Comparison of ENCODE assay signal across 14 cellular contexts in genomic region chr7:94129443-94130140, GRCh38.
DNase-seq lines count a peak whose midpoint lies in the region; ATAC-seq and TF ChIP-seq lines count a peak whose summit lies in the region.
"Had no signal": no experiment of that assay in that cellular context is flagged by ENCODE, and none has a peak within 500 bp of the region (broad histone marks: within the 10 kb centered on the region; RNA-seq: fewer than 3 reads in every experiment).

No MANE protein-coding gene starts in this region.

- H3K9me3 ChIP-seq in hepatocyte (ENCODE audit: low read depth), result no peaks in the 10 kb centered on the region
- H3K9me3 ChIP-seq: heart right ventricle had no signal

- DNase-seq in HFF-Myc (ENCODE audit: extremely low read depth, low read depth) (peak; percentile 71), astrocyte of the hippocampus (ENCODE audit: low read depth, low spot score) (peak; percentile 50), hepatocyte (ENCODE audit: low spot score) (peak; percentile 30), HEK293T (ENCODE audit: extremely low spot score) (no peak), DMS79 (lab: John Stamatoyannopoulos, UW) (no peak)
- DNase-seq: activated CD8-positive, alpha-beta memory T cell treated with anti-CD3 and anti-CD28 coated beads for 24 hours; heart right ventricle; naive B cell; NCI-H446 treated with DMSO at 0.1 percent for 48 hours; stimulated activated naive CD4-positive, alpha-beta T cell treated with Interleukin-2 at 50 U/mL for 16 hours; T-cell had no signal

- H4K20me1 ChIP-seq in hepatocyte (ENCODE audit: insufficient read depth, poor library complexity, severe bottlenecking), result no peaks in the 10 kb centered on the region

- H3K4me2 ChIP-seq in hepatocyte, result peak overlapping the region; percentile 5

- H3K27me3 ChIP-seq in ACC112 (ENCODE audit: insufficient read depth, low read length) (no peaks in the 10 kb centered on the region), hepatocyte (no peaks in the 10 kb centered on the region)
- H3K27me3 ChIP-seq: heart right ventricle had no signal

- H3K27ac ChIP-seq in ACC112 (ENCODE audit: low read depth, low read length), result peak overlapping the region; percentile 69
- H3K27ac ChIP-seq in hepatocyte, result peak overlapping the region; percentile 7
- H3K27ac ChIP-seq: heart right ventricle had no signal

- no peaks in the 10 kb centered on the region for H3K9me2 ChIP-seq in hepatocyte (replicated peaks; ENCODE audit: insufficient read depth)

- TF ChIP-seq CTCF in HFF-Myc (IDR thresholded peaks at IDR 0.05; ENCODE audit: low read depth, low read length, missing control alignments) (no peak), hepatocyte (IDR thresholded peaks at IDR 0.05; ENCODE audit: poor library complexity) (no peak)

- H3K4me1 ChIP-seq in ACC112 (ENCODE audit: control insufficient read depth, insufficient read depth, low read length, unreplicated experiment), result peaks cover 26% of the 10 kb centered on the region
- H3K4me1 ChIP-seq in hepatocyte (ENCODE audit: insufficient read depth), result peaks cover 18% of the 10 kb centered on the region

- 12% methylated on average over 1 of the region's 1 CpG for WGBS in hepatocyte (ENCODE audit: low lambda C conversion rate, missing lambda C conversion rate)

- CTCF ChIA-PET in HEK293T (lab: Yijun Ruan, JAX), result no interaction called here

- POLR2A ChIA-PET in HEK293T (lab: Yijun Ruan, JAX), result no interaction called here

- H3K4me3 ChIP-seq in ACC112 (ENCODE audit: low read depth, low read length) (peak overlapping the region; percentile 51; the same call in 1 of the 2 replicates), HFF-Myc (replicated peaks; ENCODE audit: low read depth, low read length) (no peak overlapping the region), hepatocyte (no peak overlapping the region)
- H3K4me3 ChIP-seq: heart right ventricle had no signal

- ATAC-seq in GM19467 (IDR thresholded peaks at IDR 0.05; ENCODE audit: unreplicated experiment), result no peak
- no peak for ATAC-seq in HG03432 (IDR thresholded peaks at IDR 0.05; ENCODE audit: unreplicated experiment)
- ATAC-seq: T-cell had no signal

- H3K36me3 ChIP-seq in ACC112 (ENCODE audit: insufficient read depth, low read length) (no peaks in the 10 kb centered on the region), hepatocyte (replicated peaks; ENCODE audit: insufficient read depth, low read depth) (no peaks in the 10 kb centered on the region)
- H3K36me3 ChIP-seq: heart right ventricle had no signal

- peak overlapping the region; percentile 30 for H2AFZ ChIP-seq in ACC112 (ENCODE audit: low read length, unreplicated experiment)
- no peak overlapping the region for H2AFZ ChIP-seq in hepatocyte

- no peaks in the 10 kb centered on the region for H3K79me2 ChIP-seq in ACC112 (ENCODE audit: control insufficient read depth, insufficient read depth, low read length, unreplicated experiment)
- H3K79me2 ChIP-seq in hepatocyte, result no peaks in the 10 kb centered on the region

TF ChIP-seq in HEK293T, 16 proteins besides CTCF, POLR2A, EP300 and RAD21:
- TF ChIP-seq ELF4 (IDR thresholded peaks at IDR 0.05) (no peak), CTBP1 (IDR thresholded peaks at IDR 0.05; ENCODE audit: borderline replicate concordance) (no peak), PKNOX1 (IDR thresholded peaks at IDR 0.05) (no peak), NFRKB (IDR thresholded peaks at IDR 0.05) (no peak), HDGF (IDR thresholded peaks at IDR 0.05; ENCODE audit: borderline replicate concordance) (no peak)

Comparison
In these comparisons a context has a peak if more than half of its experiments do, and no peak if none do; other contexts are left out.
1. DNase-seq: peak in HFF-Myc (single experiment), astrocyte of the hippocampus (single experiment) and hepatocyte (single experiment); none in HEK293T (single experiment) and DMS79 (single experiment).